ENCODE assay signal across 8 cellular contexts in genomic region chr9:135961277-135961705, GRCh38. TPM values are rescaled to one million over a fixed set of nuclear protein-coding genes. Genes with fewer than 3 reads are reported as not detected.
A peak's percentile ranks its signal among the peaks of the same experiment; 100 is the strongest.
DNase-seq lines count a peak whose midpoint lies in the region; ATAC-seq and TF ChIP-seq lines count a peak whose summit lies in the region.

TSS of gene UBAC1 (minus strand) at chr9:135961373. CDS start at chr9:135961162, 211 bp downstream.

- peak within 1 kb of the TSS; percentile 75 to 85 for H3K27ac Mint-ChIP-seq in stimulated activated naive CD8-positive, alpha-beta T cell treated with anti-CD3 and anti-CD28 coated beads, Interleukin-15, amount 100 ng/mL, for 72 hours

- H3F3A ChIP-seq in MM.1S (ENCODE audit: insufficient read depth, low read length) (no peaks in the 10 kb centered on the region), neural cell (ENCODE audit: insufficient read depth, low read length, poor library complexity, severe bottlenecking) (no peaks in the 10 kb centered on the region)

- H3K27ac ChIP-seq in MM.1S (ENCODE audit: low read length) (peak within 1 kb of the TSS; percentile 43; the same call in 1 of the 2 replicates), neural cell (ENCODE audit: low read length) (peak within 1 kb of the TSS; percentile 45)

- 0 out of 2 replicates have a peak, but pooled peaks cover 7% of the 10 kb centered on the region for H3K4me1 ChIP-seq in MM.1S (ENCODE audit: low read length)

- H2AFZ ChIP-seq in MM.1S (ENCODE audit: low read length): peak within 1 kb of the TSS; percentile 81
- H2AFZ ChIP-seq in neural cell (ENCODE audit: low read depth, low read length): no peak within 1 kb of the TSS

- peaks cover 44% of the 10 kb centered on the region for H3K4me1 Mint-ChIP-seq in stimulated activated naive CD8-positive, alpha-beta T cell treated with anti-CD3 and anti-CD28 coated beads, Interleukin-15, amount 100 ng/mL, for 72 hours

- H3K9me3 Mint-ChIP-seq in stimulated activated naive CD8-positive, alpha-beta T cell treated with anti-CD3 and anti-CD28 coated beads, Interleukin-15, amount 100 ng/mL, for 72 hours: no peaks in the 10 kb centered on the region

- no peaks in the 10 kb centered on the region for H3K9me3 ChIP-seq in MM.1S (replicated peaks; ENCODE audit: insufficient read depth, low read length)
- no peaks in the 10 kb centered on the region for H3K9me3 ChIP-seq in neural cell (ENCODE audit: low read length)

- H3K36me3 ChIP-seq in MM.1S (replicated peaks; ENCODE audit: insufficient read depth, low read length): no peaks in the 10 kb centered on the region
- no peaks in the 10 kb centered on the region for H3K36me3 ChIP-seq in neural cell (ENCODE audit: insufficient read depth, low read length)

- TF ChIP-seq EP300 in neural cell (conservative IDR thresholded peaks at IDR 0.05; ENCODE audit: poor library complexity, severe bottlenecking): peak; percentile 54

- peak; percentile 94 for ATAC-seq in stimulated activated naive CD8-positive, alpha-beta T cell treated with anti-CD3 and anti-CD28 coated beads, Interleukin-15, amount 100 ng/mL, for 72 hours

- peaks cover 7% of the 10 kb centered on the region for H3K27me3 Mint-ChIP-seq in stimulated activated naive CD8-positive, alpha-beta T cell treated with anti-CD3 and anti-CD28 coated beads, Interleukin-15, amount 100 ng/mL, for 72 hours

- H3K4me3 Mint-ChIP-seq in stimulated activated naive CD8-positive, alpha-beta T cell treated with anti-CD3 and anti-CD28 coated beads, Interleukin-15, amount 100 ng/mL, for 72 hours: peak within 1 kb of the TSS; percentile 91 to 95

- TF ChIP-seq RAD21 in neural cell (conservative IDR thresholded peaks at IDR 0.05): no peak

- H3K27me3 ChIP-seq in MM.1S (replicated peaks; ENCODE audit: insufficient read depth, low read length) (peaks cover 45% of the 10 kb centered on the region), neural cell (ENCODE audit: insufficient read depth, low read depth, low read length) (no peaks in the 10 kb centered on the region)

- H3K9ac ChIP-seq in MM.1S (ENCODE audit: low read length): peak within 1 kb of the TSS; percentile 88
- H3K9ac ChIP-seq in neural cell (ENCODE audit: low read length): peak within 1 kb of the TSS; percentile 75

- no peak for TF ChIP-seq CTCF in MM.1S (IDR thresholded peaks at IDR 0.05; ENCODE audit: low read length)
- TF ChIP-seq CTCF in fibroblast of villous mesenchyme (IDR thresholded peaks at IDR 0.05; ENCODE audit: insufficient read depth, low read depth, low read length): peak; percentile 17
- TF ChIP-seq CTCF in neural cell (IDR thresholded peaks at IDR 0.05; ENCODE audit: poor library complexity, severe bottlenecking): peak; percentile 73

- H3K79me2 ChIP-seq in MM.1S (ENCODE audit: low read length) (peaks cover 46% of the 10 kb centered on the region), neural cell (replicated peaks; ENCODE audit: insufficient read depth, low read length) (peaks cover 20% of the 10 kb centered on the region)

- peak; percentile 97 for DNase-seq in ELF-1 (ENCODE audit: low read depth, low spot score)
- DNase-seq in HCEC 1CT: peak; percentile 95
- peak; percentile 96 for DNase-seq in MM.1S
- peak; percentile 58 for DNase-seq in SIG-M5 (lab: John Stamatoyannopoulos, UW)
- peak; percentile 94 for DNase-seq in activated gamma-delta T cell (lab: John Stamatoyannopoulos, UW)
- DNase-seq in fibroblast of villous mesenchyme (ENCODE audit: low read depth): peak; percentile 96
- DNase-seq in stimulated activated naive CD8-positive, alpha-beta T cell treated with anti-CD3 and anti-CD28 coated beads, Interleukin-15, amount 100 ng/mL, for 72 hours: peak; percentile 95 to 96

- H3K4me2 ChIP-seq in MM.1S (ENCODE audit: low read depth, low read length): peak within 1 kb of the TSS; percentile 94
- peak within 1 kb of the TSS; percentile 89 for H3K4me2 ChIP-seq in neural cell (ENCODE audit: low read length)

- H3K9me2 ChIP-seq in MM.1S (replicated peaks; ENCODE audit: insufficient read depth, low read length) (no peaks in the 10 kb centered on the region), neural cell (ENCODE audit: insufficient read depth, low read length) (no peaks in the 10 kb centered on the region)

- H4K20me1 ChIP-seq in MM.1S (ENCODE audit: insufficient read depth, low read length): peaks cover 3% of the 10 kb centered on the region; the same call in 1 of the 2 replicates
- no peaks in the 10 kb centered on the region for H4K20me1 ChIP-seq in neural cell (ENCODE audit: insufficient read depth)

- peak within 1 kb of the TSS; percentile 94 for H3K4me3 ChIP-seq in MM.1S (ENCODE audit: low read length)
- H3K4me3 ChIP-seq in fibroblast of villous mesenchyme (ENCODE audit: low read depth, low read length): peak within 1 kb of the TSS; percentile 81
- H3K4me3 ChIP-seq in neural cell (ENCODE audit: low read length): peak within 1 kb of the TSS; percentile 97

TF ChIP-seq in neural cell, 6 proteins besides CTCF, POLR2A, EP300 and RAD21:
- TF ChIP-seq POLR2AphosphoS5 (IDR thresholded peaks at IDR 0.05): peak; percentile 50
- peak; percentile 81 for TF ChIP-seq MXI1 (conservative IDR thresholded peaks at IDR 0.05; ENCODE audit: poor library complexity, severe bottlenecking)
- no peak for TF ChIP-seq SMC3 (conservative IDR thresholded peaks at IDR 0.05; ENCODE audit: poor library complexity)
- TF ChIP-seq EZH2 (IDR thresholded peaks at IDR 0.05; ENCODE audit: borderline replicate concordance, insufficient read depth, low read length, poor library complexity, severe bottlenecking): no peak
- TF ChIP-seq TAF1 (IDR thresholded peaks at IDR 0.05; ENCODE audit: low read depth): no peak

RNA-seq across cellular contexts. Expression of gene UBAC1, which starts in this region (rescaled TPM):
- total RNA-seq in fibroblast of villous mesenchyme: 26.7 and 27.6 TPM in 2 replicates
- 89.4 and 92.3 TPM in 2 replicates for polyA plus RNA-seq in neural cell
- polyA minus RNA-seq in neural cell: 46.1 and 46.3 TPM in 2 replicates

Comparison
In these comparisons a context has a peak if more than half of its experiments do, and no peak if none do; other contexts are left out.
1. Peak in every context shown above with its lines: DNase-seq, ATAC-seq, H3K4me3 ChIP-seq and H3K27ac ChIP-seq.